Comparison of ENCODE assay signal across 12 cellular contexts in genomic region chr2:104840916-104841315, GRCh38. TPM values are rescaled to one million over a fixed set of nuclear protein-coding genes. Genes with fewer than 3 reads are reported as not detected.
DNase-seq lines count a peak whose midpoint lies in the region; ATAC-seq and TF ChIP-seq lines count a peak whose summit lies in the region.
"Had no signal": no experiment of that assay in that cellular context is flagged by ENCODE, and none has a peak within 500 bp of the region (broad histone marks: within the 10 kb centered on the region; RNA-seq: fewer than 3 reads in every experiment).

No MANE protein-coding gene starts in this region.

- H3K4me1 Mint-ChIP-seq in osteocyte (ENCODE audit: unreplicated experiment), result peaks cover 33% of the 10 kb centered on the region

- no peak for TF ChIP-seq CTCF in osteocyte (IDR thresholded peaks at IDR 0.05)

- H3K27me3 Mint-ChIP-seq in osteocyte (ENCODE audit: unreplicated experiment), result peaks cover 12% of the 10 kb centered on the region

- peak overlapping the region; percentile 84 for H3K27ac Mint-ChIP-seq in osteocyte (ENCODE audit: unreplicated experiment)
- H3K27ac Mint-ChIP-seq: CD4-positive, alpha-beta T cell had no signal

- H3K27ac ChIP-seq in caudate nucleus (ENCODE audit: low read depth, low read length), result peak overlapping the region; percentile 98
- H3K27ac ChIP-seq in layer of hippocampus (ENCODE audit: low read depth, low read length), result peak overlapping the region; percentile 85
- H3K27ac ChIP-seq: C4-2B, GM23248 had no signal

- no peaks in the 10 kb centered on the region for H3K9me3 Mint-ChIP-seq in osteocyte (ENCODE audit: unreplicated experiment)
- H3K9me3 Mint-ChIP-seq: CD4-positive, alpha-beta T cell had no signal

- peaks cover 3% of the 10 kb centered on the region for H3K36me3 Mint-ChIP-seq in osteocyte (ENCODE audit: unreplicated experiment)

- no peak for ATAC-seq in activated CD4-positive, CD25-positive, alpha-beta regulatory T cell treated with anti-CD3 and anti-CD28 coated beads, Interleukin-2, amount 50 U/mL, for 24 hours
- ATAC-seq: HepG2 had no signal

- no peaks in the 10 kb centered on the region for H3K27me3 ChIP-seq in layer of hippocampus (ENCODE audit: control insufficient read depth, insufficient read depth, low read length)

- H3K4me3 Mint-ChIP-seq in osteocyte (ENCODE audit: unreplicated experiment), result no peak overlapping the region
- H3K4me3 Mint-ChIP-seq: CD4-positive, alpha-beta T cell had no signal

- DNase-seq in caudate nucleus (lab: John Stamatoyannopoulos, UW) (no peak), osteocyte (ENCODE audit: extremely low spot score, unreplicated experiment) (no peak), kidney glomerular epithelial cell (lab: John Stamatoyannopoulos, UW) (no peak)
- no peak for DNase-seq in stimulated activated CD4-positive, alpha-beta T cell treated with anti-CD3 and anti-CD28 coated beads, Interleukin-2, amount 100 ng/mL, for 48 hours
- DNase-seq: AML-193; Caco-2; CD4-positive, alpha-beta T cell; GM23248 had no signal

RNA-seq across cellular contexts. Expression of gene POU3F3, which starts 13.0 kb away (rescaled TPM):
- 35.5 TPM in 2 replicates for total RNA-seq in osteocyte
- total RNA-seq: Caco-2; CD4-positive, alpha-beta T cell; GM23248; HepG2 had no signal
